11 cellular contexts compared by ENCODE assay signal in genomic region chr16:68642436-68643064, GRCh38. TPM values are rescaled to one million over a fixed set of nuclear protein-coding genes. Genes with fewer than 3 reads are reported as not detected.
DNase-seq lines count a peak whose midpoint lies in the region; ATAC-seq, FAIRE-seq and TF ChIP-seq lines count a peak whose summit lies in the region.
"Had no signal": no experiment of that assay in that cellular context is flagged by ENCODE, and none has a peak within 500 bp of the region (broad histone marks: within the 10 kb centered on the region; RNA-seq: fewer than 3 reads in every experiment).

No MANE protein-coding gene starts in this region.

- TF ChIP-seq CTCF in endothelial cell of umbilical vein (IDR thresholded peaks at IDR 0.05; ENCODE audit: extremely low read depth in 1 of 2, insufficient read depth in 1 of 2, low read depth in 1 of 2, low read length in 2 of 2): no peak
- no peak for TF ChIP-seq CTCF in GM13977 (IDR thresholded peaks at IDR 0.05; ENCODE audit: extremely low read depth, insufficient read depth, missing control alignments)

- dilution Hi-C loops in endothelial cell of umbilical vein (cut with MboI; ENCODE audit: extremely low pct_ligation_motif_present, low sequenced_read_pairs): no loop called here

- peaks cover 37 to 47% of the 10 kb centered on the region in 2 experiments for H3K27me3 ChIP-seq in endothelial cell of umbilical vein (ENCODE audit: control insufficient read depth in 2 of 2, insufficient read depth in 2 of 2, low read length in 2 of 2)
- no peaks in the 10 kb centered on the region for H3K27me3 ChIP-seq in neuron (ENCODE audit: insufficient read depth, low read length)

- in situ Hi-C loops in GM13977 (cut with MboI; ENCODE audit: low pct_unique_long_range_greater_than_20kb, low sequenced_read_pairs, unreplicated experiment): no loop called here

- H3K4me3 ChIP-seq in endothelial cell of umbilical vein (replicated peaks in 1 of 3; ENCODE audit: insufficient read depth in 1 of 3, low read depth in 1 of 3, low read length in 3 of 3) (peak overlapping the region in 1 of 3 experiments; percentile 12), neuron (ENCODE audit: low read length) (peak overlapping the region; percentile 28)

- H3K9ac ChIP-seq in endothelial cell of umbilical vein (replicated peaks; ENCODE audit: extremely low read depth, insufficient read depth, low read length): no peak overlapping the region

- CTCF ChIA-PET in endothelial cell of umbilical vein (lab: Charles Lee): no interaction called here

- intact Hi-C loops in endothelial cell of umbilical vein (cut with micrococcal nuclease): no loop called here

- H3K27ac ChIP-seq in endothelial cell of umbilical vein (ENCODE audit: insufficient read depth, low read depth, low read length): no peak overlapping the region
- H3K27ac ChIP-seq: WERI-Rb-1 had no signal

- H3K36me3 ChIP-seq in endothelial cell of umbilical vein (ENCODE audit: control insufficient read depth in 2 of 2, extremely low read depth in 1 of 2, insufficient read depth in 2 of 2, low read length in 2 of 2) (no peaks in the 10 kb centered on the region), neuron (ENCODE audit: insufficient read depth, low read length) (no peaks in the 10 kb centered on the region)
- H3K36me3 ChIP-seq: WERI-Rb-1 had no signal

- no peaks in the 10 kb centered on the region for H4K20me1 ChIP-seq in endothelial cell of umbilical vein (replicated peaks; ENCODE audit: control insufficient read depth, extremely low read depth, insufficient read depth, low read length)

- POLR2A ChIA-PET in endothelial cell of umbilical vein (lab: Charles Lee): no interaction called here

- no TSS peak for BruUV-seq in endothelial cell of umbilical vein (replicated peaks; lab: Mats Ljungman, UMichigan)

- no peaks in the 10 kb centered on the region for H3K9me3 ChIP-seq in endothelial cell of umbilical vein (replicated peaks; ENCODE audit: control insufficient read depth, insufficient read depth, low read length)
- peaks cover 4% of the 10 kb centered on the region for H3K9me3 ChIP-seq in neuron (ENCODE audit: low read length)

- no peak for TF ChIP-seq POLR2A in endothelial cell of umbilical vein (IDR thresholded peaks at IDR 0.05; ENCODE audit: low read depth, low read length)

- peak; percentile 81 for DNase-seq in DMS 273 (lab: John Stamatoyannopoulos, UW; ENCODE audit: unreplicated experiment)
- peak; percentile 24 for DNase-seq in NCI-H128 (lab: John Stamatoyannopoulos, UW; ENCODE audit: unreplicated experiment)
- DNase-seq in endothelial cell of umbilical vein (ENCODE audit: low read depth, low spot score): peak; percentile 12
- DNase-seq in NCI-H446 (lab: John Stamatoyannopoulos, UW): no peak
- no peak for DNase-seq in central memory CD4-positive, alpha-beta T cell
- DNase-seq in GM13977 (ENCODE audit: low spot score): no peak
- DNase-seq: NCI-H1436, WERI-Rb-1 had no signal

- H3K4me2 ChIP-seq in endothelial cell of umbilical vein (ENCODE audit: insufficient read depth, low read length): peak overlapping the region; percentile 31

- H3K4me1 ChIP-seq in endothelial cell of umbilical vein (ENCODE audit: control insufficient read depth, extremely low read depth, insufficient read depth, low read length): no peaks in the 10 kb centered on the region
- H3K4me1 ChIP-seq in neuron (ENCODE audit: insufficient read depth, low read length): peaks cover 21% of the 10 kb centered on the region

- no peaks in the 10 kb centered on the region for H3K9me1 ChIP-seq in endothelial cell of umbilical vein (replicated peaks; ENCODE audit: control insufficient read depth, extremely low read depth, insufficient read depth, low read length)

- FAIRE-seq in endothelial cell of umbilical vein (lab: Jason Lieb, UNC): no peak

- no peaks in the 10 kb centered on the region for H3K79me2 ChIP-seq in endothelial cell of umbilical vein (ENCODE audit: control insufficient read depth, insufficient read depth, low read length)

- no peak for ATAC-seq in GM21529 (IDR thresholded peaks at IDR 0.05; ENCODE audit: unreplicated experiment)

- H2AFZ ChIP-seq in endothelial cell of umbilical vein (ENCODE audit: low read depth, low read length) (peak overlapping the region; percentile 61), neuron (ENCODE audit: low read depth, low read length) (no peak overlapping the region)

TF ChIP-seq in endothelial cell of umbilical vein, 7 proteins besides CTCF, POLR2A, EP300 and RAD21:
- TF ChIP-seq JUN (IDR thresholded peaks at IDR 0.05; ENCODE audit: borderline replicate concordance, insufficient read depth, insufficient read length, low read depth) (no peak), GATA2 (IDR thresholded peaks at IDR 0.05; ENCODE audit: insufficient read depth, insufficient read length, low read depth, low read length) (no peak), EZH2 (IDR thresholded peaks at IDR 0.05; ENCODE audit: borderline replicate concordance, low read depth, low read length, severe bottlenecking) (no peak), FOS (IDR thresholded peaks at IDR 0.05; ENCODE audit: borderline replicate concordance, insufficient read depth, low read length) (no peak), POLR2AphosphoS5 (IDR thresholded peaks at IDR 0.05; ENCODE audit: insufficient read depth, low read depth, low read length) (no peak), MYC (IDR thresholded peaks at IDR 0.05; ENCODE audit: low read depth, low read length) (no peak)
- TF ChIP-seq, protein P1, sequence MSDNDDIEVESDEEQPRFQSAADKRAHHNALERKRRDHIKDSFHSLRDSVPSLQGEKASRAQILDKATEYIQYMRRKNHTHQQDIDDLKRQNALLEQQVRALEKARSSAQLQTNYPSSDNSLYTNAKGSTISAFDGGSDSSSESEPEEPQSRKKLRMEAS (IDR thresholded peaks at IDR 0.05; ENCODE audit: insufficient read depth, insufficient read length): no peak
TF ChIP-seq in endothelial cell of umbilical vein: peak in this region for 0.

RNA-seq across cellular contexts. Expression of gene CDH3, which starts 2.6 kb away (rescaled TPM):
- 0.28 TPM in 1 of 2 replicates, not detected in the other for total RNA-seq in endothelial cell of umbilical vein
- polyA plus RNA-seq in endothelial cell of umbilical vein: 0.03 TPM in 1 of 2 replicates, not detected in the other
- not detected in 2 replicates for polyA plus RNA-seq in endothelial cell of umbilical vein (2011; cell fraction: cytosol; rRNA removed)
- polyA plus RNA-seq in endothelial cell of umbilical vein (2011; cell fraction: nucleus; rRNA removed): 0.18 TPM in 1 of 2 replicates, not detected in the other
- not detected in 2 replicates for polyA plus RNA-seq in endothelial cell of umbilical vein (2012)
- not detected in 2 replicates for polyA minus RNA-seq in endothelial cell of umbilical vein
- polyA minus RNA-seq in endothelial cell of umbilical vein (2011; cell fraction: cytosol; rRNA and poly(A)+ RNA removed): not detected
- not detected in 2 replicates for polyA minus RNA-seq in endothelial cell of umbilical vein (2011; cell fraction: nucleus; rRNA and poly(A)+ RNA removed)
- total RNA-seq: lung microvascular endothelial cell had no signal

Comparison
In these comparisons a context has a peak if more than half of its experiments do, and no peak if none do; other contexts are left out.
1. DNase-seq: peak in DMS 273 (single experiment), NCI-H128 (single experiment) and endothelial cell of umbilical vein (single experiment); none in NCI-H446 (0 of 2), central memory CD4-positive, alpha-beta T cell (single experiment) and GM13977 (single experiment).